ENCODE assay signal across 28 cellular contexts in genomic region chr18:22860807-22861206, GRCh38.
"Had no signal": no experiment of that assay in that cellular context is flagged by ENCODE, and none has a peak within 500 bp of the region (broad histone marks: within the 10 kb centered on the region; RNA-seq: fewer than 3 reads in every experiment).

No MANE protein-coding gene starts in this region.

- H3K4me1 ChIP-seq: colonic mucosa, esophagus muscularis mucosa, gastrocnemius medialis, gastroesophageal sphincter, heart left ventricle, heart right ventricle had no signal

- ATAC-seq: effector memory CD8-positive, alpha-beta T cell; esophagus mucosa; foreskin keratinocyte; gastrocnemius medialis; gastroesophageal sphincter; heart left ventricle; heart right ventricle had no signal

- FAIRE-seq: colon, endothelial cell of umbilical vein, frontal cortex had no signal

- H3K4me3 ChIP-seq: colonic mucosa, coronary artery, dorsolateral prefrontal cortex, esophagus muscularis mucosa, esophagus squamous epithelium, gastrocnemius medialis, gastroesophageal sphincter, heart left ventricle, heart right ventricle, hepatocyte had no signal

- H3K27ac ChIP-seq: colonic mucosa, coronary artery, dorsolateral prefrontal cortex, epithelial cell of prostate, esophagus muscularis mucosa, esophagus squamous epithelium, foreskin keratinocyte, gastrocnemius medialis, gastroesophageal sphincter, heart left ventricle, heart right ventricle, hepatocyte had no signal

- DNase-seq: colonic mucosa; cortex of kidney; dermis blood vessel endothelial cell; dorsolateral prefrontal cortex; effector CD4-positive, alpha-beta T cell; effector CD8-positive, alpha-beta T cell; effector memory CD4-positive, alpha-beta T cell; effector memory CD8-positive, alpha-beta T cell; endodermal cell; erythroblast; esophagus squamous epithelium; foreskin fibroblast; foreskin keratinocyte; foreskin melanocyte; gastrocnemius medialis; glutamatergic neuron; head of caudate nucleus; heart left ventricle; heart right ventricle had no signal

- H3K36me3 ChIP-seq: colonic mucosa, esophagus muscularis mucosa, esophagus squamous epithelium, gastrocnemius medialis, gastroesophageal sphincter, heart left ventricle, heart right ventricle had no signal

- H3K9me3 ChIP-seq: colonic mucosa, esophagus muscularis mucosa, esophagus squamous epithelium, gastrocnemius medialis, gastroesophageal sphincter, heart left ventricle, heart right ventricle had no signal
